Comparison of ENCODE assay signal across 10 cellular contexts in the genomic region with DNA sequence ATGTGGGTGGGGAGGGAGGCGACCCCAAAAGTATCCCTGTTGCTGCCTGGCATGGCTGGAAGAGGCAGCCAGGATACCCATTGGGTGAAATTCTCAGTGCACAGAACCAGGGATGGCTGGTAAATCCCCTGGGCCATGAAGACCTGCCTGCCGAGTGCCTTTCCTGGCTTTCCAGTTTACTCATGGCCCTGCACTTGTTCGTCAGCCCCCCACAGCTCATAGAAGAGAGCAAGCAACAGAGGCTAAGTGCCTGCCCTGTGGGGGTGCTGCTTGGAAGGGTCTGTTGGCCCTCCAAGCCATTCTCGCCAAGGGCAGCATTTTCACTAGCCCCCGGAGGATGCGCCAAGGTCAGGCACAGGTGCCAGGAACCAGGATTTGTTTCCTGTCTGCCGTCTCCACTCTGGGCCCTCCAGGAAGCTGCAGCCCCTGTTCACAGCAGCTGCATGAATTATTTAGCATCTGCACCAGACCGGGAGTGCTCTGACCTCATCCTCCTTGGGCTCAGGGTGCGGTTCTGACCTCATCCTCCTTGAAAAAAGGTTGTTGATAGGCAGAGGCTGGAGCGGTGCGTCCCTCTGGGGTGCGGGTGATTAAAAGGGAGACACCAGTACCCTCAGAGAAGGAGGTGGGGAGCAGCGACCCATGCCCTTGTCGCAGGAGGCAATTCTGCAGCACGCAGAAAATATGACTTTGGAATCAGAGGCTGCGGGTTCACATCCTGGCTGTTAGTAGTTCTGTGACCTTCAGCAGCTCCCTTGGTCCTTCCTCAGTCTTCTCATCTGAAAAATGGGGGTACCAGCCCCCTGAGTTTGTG. TPM values are rescaled to one million over a fixed set of nuclear protein-coding genes. Genes with fewer than 3 reads are reported as not detected.
DNase-seq lines count a peak whose midpoint lies in the region; ATAC-seq, FAIRE-seq and TF ChIP-seq lines count a peak whose summit lies in the region.
"Had no signal": no experiment of that assay in that cellular context is flagged by ENCODE, and none has a peak within 500 bp of the region (broad histone marks: within the 10 kb centered on the region; RNA-seq: fewer than 3 reads in every experiment).

No MANE protein-coding gene starts in this region.

- ATAC-seq in activated naive CD4-positive, alpha-beta T cell treated with anti-CD3 and anti-CD28 coated beads, Interleukin-2, amount 50 U/mL, for 72 hours, result no peak
- ATAC-seq in activated T-helper 17 cell treated with anti-CD3 and anti-CD28 coated beads, Interleukin-2, amount 50 U/mL, for 72 hours (replicated peaks), result no peak
- no peak for ATAC-seq in HepG2

- TF ChIP-seq CTCF in HepG2 (CRISPR knock-in tag; IDR thresholded peaks at IDR 0.05), result no peak

- POLR2A ChIA-PET in HepG2 (lab: Yijun Ruan, JAX), result interaction anchor here (2.3 to 6.2 kb wide), 5 partner anchors 9 to 84 kb away, joined by 6 to 126 read pairs (median 99); no protein-coding TSS in a partner anchor

- no peak overlapping the region for H3K27ac Mint-ChIP-seq in activated naive CD4-positive, alpha-beta T cell treated with anti-CD3 and anti-CD28 coated beads, Interleukin-2, amount 50 U/mL, for 24 hours
- no peak overlapping the region for H3K27ac Mint-ChIP-seq in activated naive CD4-positive, alpha-beta T cell treated with anti-CD3 and anti-CD28 coated beads, Interleukin-2, amount 50 U/mL, for 72 hours
- no peak overlapping the region for H3K27ac Mint-ChIP-seq in activated T-helper 17 cell treated with anti-CD3 and anti-CD28 coated beads, Interleukin-2, amount 50 U/mL, for 72 hours

- in situ Hi-C loops in HepG2 (cut with HindIII; ENCODE audit: extremely low pct_ligation_motif_present, low pct_unique_long_range_greater_than_20kb), result no loop called here

- TF ChIP-seq RAD21 in HepG2 (CRISPR knock-in tag; IDR thresholded peaks at IDR 0.05), result no peak

- no peak overlapping the region for H3K9ac ChIP-seq in HepG2 (ENCODE audit: insufficient read depth, low read depth, low read length)

- no peaks in the 10 kb centered on the region; the same call in 1 of the 2 replicates for H4K20me1 ChIP-seq in HepG2 (ENCODE audit: insufficient read depth, low read length)

- H2AFZ ChIP-seq in HepG2 (ENCODE audit: low read length), result no peak overlapping the region

- H3K79me2 ChIP-seq in HepG2 (ENCODE audit: insufficient read depth, low read length), result no peaks in the 10 kb centered on the region

- 71% methylated on average over 16 of the region's 16 CpGs for WGBS in HepG2 (ENCODE audit: low lambda C conversion rate)
- WGBS in urinary bladder, result 65% methylated on average over 16 of the region's 16 CpGs

- no peaks in the 10 kb centered on the region for H3K9me3 ChIP-seq in HepG2 (ENCODE audit: low read length)

- intact Hi-C loops in HepG2 (cut with micrococcal nuclease; ENCODE audit: unreplicated experiment), result loop anchor here (10.0 kb wide), 1 partner anchor 247 kb away; a partner anchor contains a TSS

- H3K4me1 ChIP-seq in HepG2 (ENCODE audit: insufficient read depth, low read length) (peaks cover 36% of the 10 kb centered on the region), urinary bladder (ENCODE audit: insufficient read depth) (peaks cover 3% of the 10 kb centered on the region)

- peak overlapping the region; percentile 26 for H3K4me3 Mint-ChIP-seq in activated naive CD4-positive, alpha-beta T cell treated with anti-CD3 and anti-CD28 coated beads, Interleukin-2, amount 50 U/mL, for 24 hours
- peak overlapping the region; percentile 39 for H3K4me3 Mint-ChIP-seq in activated T-helper 17 cell treated with anti-CD3 and anti-CD28 coated beads, Interleukin-2, amount 50 U/mL, for 72 hours

- BruUV-seq in HepG2 (replicated peaks; lab: Mats Ljungman, UMichigan), result no TSS peak

- no peak overlapping the region for H3K4me2 ChIP-seq in HepG2 (ENCODE audit: low read depth, low read length)

- H3K4me3 ChIP-seq in HepG2 (replicated peaks in 1 of 3; ENCODE audit: insufficient read depth in 1 of 3, low read depth in 2 of 3, low read length in 3 of 3) (no peak overlapping the region), urinary bladder (ENCODE audit: low read depth, low read length) (no peak overlapping the region)

- no peaks in the 10 kb centered on the region for H3K36me3 Mint-ChIP-seq in activated naive CD4-positive, alpha-beta T cell treated with anti-CD3 and anti-CD28 coated beads, Interleukin-2, amount 50 U/mL, for 24 hours
- H3K36me3 Mint-ChIP-seq in activated naive CD4-positive, alpha-beta T cell treated with anti-CD3 and anti-CD28 coated beads, Interleukin-2, amount 50 U/mL, for 72 hours, result no peaks in the 10 kb centered on the region
- H3K36me3 Mint-ChIP-seq in activated T-helper 17 cell treated with anti-CD3 and anti-CD28 coated beads, Interleukin-2, amount 50 U/mL, for 72 hours (ENCODE audit: low read depth), result no peaks in the 10 kb centered on the region

- peaks cover 4% of the 10 kb centered on the region for H3K4me1 Mint-ChIP-seq in activated naive CD4-positive, alpha-beta T cell treated with anti-CD3 and anti-CD28 coated beads, Interleukin-2, amount 50 U/mL, for 24 hours
- peaks cover 5% of the 10 kb centered on the region for H3K4me1 Mint-ChIP-seq in activated T-helper 17 cell treated with anti-CD3 and anti-CD28 coated beads, Interleukin-2, amount 50 U/mL, for 72 hours

- H3K36me3 ChIP-seq in HepG2 (replicated peaks in 1 of 2; ENCODE audit: control insufficient read depth in 1 of 2, insufficient read depth in 2 of 2, low read length in 2 of 2), result peaks cover 4 to 10% of the 10 kb centered on the region in 2 experiments
- no peaks in the 10 kb centered on the region for H3K36me3 ChIP-seq in urinary bladder (ENCODE audit: insufficient read depth)

- no peak overlapping the region for H3K27ac ChIP-seq in HepG2 (ENCODE audit: extremely low read length, insufficient read depth, low read length)
- peak overlapping the region; percentile 27 for H3K27ac ChIP-seq in urinary bladder (ENCODE audit: low read depth)

- TF ChIP-seq EP300 in HepG2 (IDR thresholded peaks at IDR 0.05; ENCODE audit: low read depth in 2 of 2, low read length in 2 of 2) (no peak), HepG2 (CRISPR knock-in tag; IDR thresholded peaks at IDR 0.05; ENCODE audit: borderline replicate concordance) (no peak)

- CTCF ChIA-PET in HepG2 (lab: Yijun Ruan, JAX; ENCODE audit: low intra/inter-chr PET ratio, low total read pairs), result no interaction called here

- H3K9me3 Mint-ChIP-seq in activated naive CD4-positive, alpha-beta T cell treated with anti-CD3 and anti-CD28 coated beads, Interleukin-2, amount 50 U/mL, for 24 hours, result no peaks in the 10 kb centered on the region
- H3K9me3 Mint-ChIP-seq in activated naive CD4-positive, alpha-beta T cell treated with anti-CD3 and anti-CD28 coated beads, Interleukin-2, amount 50 U/mL, for 72 hours, result no peaks in the 10 kb centered on the region
- no peaks in the 10 kb centered on the region for H3K9me3 Mint-ChIP-seq in activated T-helper 17 cell treated with anti-CD3 and anti-CD28 coated beads, Interleukin-2, amount 50 U/mL, for 72 hours

- TF ChIP-seq POLR2A in HepG2 (IDR thresholded peaks at IDR 0.05; ENCODE audit: insufficient read depth in 1 of 2, low read depth in 2 of 2, low read length in 2 of 2), result no peak

- FAIRE-seq in HepG2 (lab: Jason Lieb, UNC), result no peak

- H3K27me3 Mint-ChIP-seq in activated naive CD4-positive, alpha-beta T cell treated with anti-CD3 and anti-CD28 coated beads, Interleukin-2, amount 50 U/mL, for 24 hours, result no peaks in the 10 kb centered on the region
- no peaks in the 10 kb centered on the region for H3K27me3 Mint-ChIP-seq in activated T-helper 17 cell treated with anti-CD3 and anti-CD28 coated beads, Interleukin-2, amount 50 U/mL, for 72 hours

- no peak for DNase-seq in activated naive CD4-positive, alpha-beta T cell treated with anti-CD3 and anti-CD28 coated beads, Interleukin-2, amount 50 U/mL, for 72 hours (ENCODE audit: low spot score in 2 of 2)
- DNase-seq in HepG2 (ENCODE audit: low spot score) (no peak), ureter (ENCODE audit: low spot score) (no peak), medulla oblongata (ENCODE audit: extremely low spot score) (no peak)
- DNase-seq in stimulated activated CD4-positive, alpha-beta T cell treated with anti-CD3 and anti-CD28 coated beads, Interleukin-2, amount 100 ng/mL, for 48 hours, result no peak
- DNase-seq: stimulated activated naive CD4-positive, alpha-beta T cell treated with Interleukin-2 at 50 U/mL for 16 hours had no signal

- H3K27me3 ChIP-seq in HepG2 (ENCODE audit: control insufficient read depth in 1 of 2, insufficient read depth in 2 of 2, low read length in 2 of 2), result peaks cover 0 to 13% of the 10 kb centered on the region in 2 experiments; a peak in 1 of 5 replicates

RNA-seq across cellular contexts. Expression of a gene that starts 14.2 kb away (rescaled TPM):
- total RNA-seq in activated naive CD4-positive, alpha-beta T cell treated with anti-CD3 and anti-CD28 coated beads, Interleukin-2, amount 50 U/mL, for 72 hours, result 1 to 10 TPM in 1 of 2 donors, under 1 TPM in 1; 0.46 to 4.0 TPM
- 10 to 100 TPM in 1 of 2 donors, 1 to 10 TPM in 1; 3.0 to 29.1 TPM for total RNA-seq in activated T-helper 17 cell treated with anti-CD3 and anti-CD28 coated beads, Interleukin-2, amount 50 U/mL, for 72 hours
- total RNA-seq in HepG2 (2016; rRNA removed; fragmentation: Illumina TruSeq; extraction: Trizol) (not detected in 2 replicates), urinary bladder (2.7 TPM), ureter (4.3 TPM)
- not detected in 2 replicates for total RNA-seq in HepG2 (2016; cell fraction: cytosol; rRNA removed; fragmentation: Illumina TruSeq; extraction: Trizol; ENCODE audit: low read depth)
- not detected in 2 replicates for total RNA-seq in HepG2 (2016; cell fraction: insoluble cytoplasmic fraction; rRNA removed; fragmentation: Illumina TruSeq; extraction: Trizol)
- total RNA-seq in HepG2 (2016; cell fraction: membrane; rRNA removed; fragmentation: Illumina TruSeq; extraction: Trizol), result not detected in 2 replicates
- total RNA-seq in HepG2 (2016; cell fraction: nucleus; rRNA removed; fragmentation: Illumina TruSeq; extraction: Trizol), result not detected in 2 replicates
- polyA plus RNA-seq in HepG2 (2011; rRNA removed) (0.39 TPM in 1 of 2 replicates, not detected in the other), urinary bladder (5.2 TPM)
- polyA plus RNA-seq in HepG2 (2011; cell fraction: cytosol; rRNA removed), result 0.09 and 0.14 TPM in 2 replicates
- 0.14 and 0.23 TPM in 2 replicates for polyA plus RNA-seq in HepG2 (2011; cell fraction: nucleus; rRNA removed)
- 0.11 and 0.19 TPM in 2 replicates for polyA plus RNA-seq in HepG2 (2012)
- not detected in 2 replicates for polyA plus RNA-seq in HepG2 (2016; cell fraction: cytosol; fragmentation: Illumina TruSeq; extraction: Trizol; ENCODE audit: low read depth)
- not detected in 2 replicates for polyA plus RNA-seq in HepG2 (2016; cell fraction: insoluble cytoplasmic fraction; fragmentation: Illumina TruSeq; extraction: Trizol; ENCODE audit: low read depth)
- polyA plus RNA-seq in HepG2 (2016; cell fraction: membrane; fragmentation: Illumina TruSeq; extraction: Trizol; ENCODE audit: low read depth), result not detected in 2 replicates
- polyA plus RNA-seq in HepG2 (2016; cell fraction: nucleus; fragmentation: Illumina TruSeq; extraction: Trizol; ENCODE audit: insufficient read depth, low read depth), result not detected in 2 replicates
- polyA minus RNA-seq in HepG2 (2011; rRNA and poly(A)+ RNA removed; ENCODE audit: low replicate concordance), result not detected in 2 replicates
- polyA minus RNA-seq in HepG2 (2011; cell fraction: cytosol; rRNA and poly(A)+ RNA removed), result not detected in 2 replicates
- not detected in 2 replicates for polyA minus RNA-seq in HepG2 (2011; cell fraction: nucleus; rRNA and poly(A)+ RNA removed)
- total RNA-seq: HT1080 had no signal

RNA-seq across cellular contexts. Expression of a gene that starts 20.3 kb away (rescaled TPM):
- 1 to 10 TPM in 1 of 2 donors, not detected in 1; 2.3 TPM for total RNA-seq in activated naive CD4-positive, alpha-beta T cell treated with anti-CD3 and anti-CD28 coated beads, Interleukin-2, amount 50 U/mL, for 72 hours
- 1 to 10 TPM in 1 of 2 donors, not detected in 1; 5.0 TPM for total RNA-seq in activated T-helper 17 cell treated with anti-CD3 and anti-CD28 coated beads, Interleukin-2, amount 50 U/mL, for 72 hours
- total RNA-seq in HepG2 (2016; rRNA removed; fragmentation: Illumina TruSeq; extraction: Trizol) (44.8 and 85.6 TPM in 2 replicates), urinary bladder (27.0 TPM), ureter (153 TPM)
- total RNA-seq in HepG2 (2016; cell fraction: cytosol; rRNA removed; fragmentation: Illumina TruSeq; extraction: Trizol; ENCODE audit: low read depth), result 30.8 and 32.3 TPM in 2 replicates
- 41.2 and 86.3 TPM in 2 replicates for total RNA-seq in HepG2 (2016; cell fraction: insoluble cytoplasmic fraction; rRNA removed; fragmentation: Illumina TruSeq; extraction: Trizol)
- 50.5 and 55.5 TPM in 2 replicates for total RNA-seq in HepG2 (2016; cell fraction: membrane; rRNA removed; fragmentation: Illumina TruSeq; extraction: Trizol)
- 73.7 and 80.6 TPM in 2 replicates for total RNA-seq in HepG2 (2016; cell fraction: nucleus; rRNA removed; fragmentation: Illumina TruSeq; extraction: Trizol)
- polyA plus RNA-seq in HepG2 (2011; rRNA removed) (300 and 407 TPM in 2 replicates), urinary bladder (40.6 TPM)
- polyA plus RNA-seq in HepG2 (2011; cell fraction: cytosol; rRNA removed), result 276 and 424 TPM in 2 replicates
- 354 and 357 TPM in 2 replicates for polyA plus RNA-seq in HepG2 (2011; cell fraction: nucleus; rRNA removed)
- 111 and 131 TPM in 2 replicates for polyA plus RNA-seq in HepG2 (2012)
- 29.5 and 34.4 TPM in 2 replicates for polyA plus RNA-seq in HepG2 (2016; cell fraction: cytosol; fragmentation: Illumina TruSeq; extraction: Trizol; ENCODE audit: low read depth)
- polyA plus RNA-seq in HepG2 (2016; cell fraction: insoluble cytoplasmic fraction; fragmentation: Illumina TruSeq; extraction: Trizol; ENCODE audit: low read depth), result 42.9 and 43.8 TPM in 2 replicates
- 36.0 and 48.1 TPM in 2 replicates for polyA plus RNA-seq in HepG2 (2016; cell fraction: membrane; fragmentation: Illumina TruSeq; extraction: Trizol; ENCODE audit: low read depth)
- polyA plus RNA-seq in HepG2 (2016; cell fraction: nucleus; fragmentation: Illumina TruSeq; extraction: Trizol; ENCODE audit: insufficient read depth, low read depth), result 131 and 142 TPM in 2 replicates
- polyA minus RNA-seq in HepG2 (2011; rRNA and poly(A)+ RNA removed; ENCODE audit: low replicate concordance), result 39.8 and 712 TPM in 2 replicates
- polyA minus RNA-seq in HepG2 (2011; cell fraction: cytosol; rRNA and poly(A)+ RNA removed), result 209 and 211 TPM in 2 replicates
- polyA minus RNA-seq in HepG2 (2011; cell fraction: nucleus; rRNA and poly(A)+ RNA removed), result 108 and 116 TPM in 2 replicates
- total RNA-seq: HT1080 had no signal
